2 cellular contexts compared by ENCODE assay signal in the genomic region with DNA sequence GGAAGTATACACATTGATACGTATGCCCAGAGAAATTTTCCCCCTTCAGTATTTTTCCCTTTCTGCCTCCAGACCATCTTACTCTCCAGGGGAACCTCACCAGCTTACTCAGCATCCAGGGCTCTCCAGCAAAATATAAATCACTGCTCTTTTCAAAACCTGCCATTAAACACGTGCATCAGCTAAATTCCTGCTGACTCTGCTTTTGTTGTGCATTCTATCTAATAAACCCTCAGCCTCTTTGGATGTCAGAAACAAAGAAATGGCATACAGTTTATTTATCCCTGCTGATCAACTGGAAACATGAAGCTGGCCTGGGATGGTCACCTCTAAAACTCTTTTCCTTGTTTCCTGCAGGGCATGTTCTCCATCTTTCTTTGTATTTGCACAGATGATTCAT.
A peak's percentile ranks its signal among the peaks of the same experiment; 100 is the strongest.
TF ChIP-seq lines count a peak whose summit lies in the region.

No MANE protein-coding gene starts in this region.

TF ChIP-seq in HepG2, 621 proteins besides CTCF, POLR2A, EP300 and RAD21:
- TF ChIP-seq MAFK (conservative IDR thresholded peaks at IDR 0.05 in 1 of 2, IDR thresholded peaks at IDR 0.05 in 1 of 2; ENCODE audit: low read length in 2 of 2) = peak; percentile 48 to 85; a peak in 3 of 4 replicates
- no peak for TF ChIP-seq ETV6 (CRISPR knock-in tag; conservative IDR thresholded peaks at IDR 0.05)
- no peak for TF ChIP-seq RFX1 (IDR thresholded peaks at IDR 0.05)
- no peak for TF ChIP-seq ZNF446 (CRISPR knock-in tag; IDR thresholded peaks at IDR 0.05)
- TF ChIP-seq MAFF (IDR thresholded peaks at IDR 0.05; ENCODE audit: low read depth, low read length) = peak; percentile 77

TF ChIP-seq in H1, 55 proteins besides CTCF, POLR2A, EP300 and RAD21:
- TF ChIP-seq MAFK (IDR thresholded peaks at IDR 0.05; ENCODE audit: low read depth, low read length) (peak; percentile 46), SP2 (IDR thresholded peaks at IDR 0.05; ENCODE audit: low read length) (no peak)
